Comparison of ENCODE assay signal across 9 cellular contexts in genomic region chr2:201642086-201642578, GRCh38. TPM values are rescaled to one million over a fixed set of nuclear protein-coding genes. Genes with fewer than 3 reads are reported as not detected.
DNase-seq lines count a peak whose midpoint lies in the region; ATAC-seq and TF ChIP-seq lines count a peak whose summit lies in the region.
"Had no signal": no experiment of that assay in that cellular context is flagged by ENCODE, and none has a peak within 500 bp of the region (broad histone marks: within the 10 kb centered on the region; RNA-seq: fewer than 3 reads in every experiment).

No MANE protein-coding gene starts in this region.

- no peak overlapping the region for H3K27ac ChIP-seq in iPS DF 6.9 (ENCODE audit: low read length)

- DNase-seq in H7 = no peak
- DNase-seq in NCI-H1092 treated with DMSO at 0.1 percent for 48 hours (lab: John Stamatoyannopoulos, UW) = peak; percentile 83
- no peak for DNase-seq in activated naive CD8-positive, alpha-beta T cell treated with anti-CD3 and anti-CD28 coated beads for 36 hours
- no peak for DNase-seq in iPS DF 6.9 (ENCODE audit: low read depth, low spot score)
- DNase-seq in D341Med (ENCODE audit: low spot score) = no peak
- DNase-seq in CD1c-positive myeloid dendritic cell (ENCODE audit: extremely low spot score) = no peak

- peak overlapping the region; percentile 85 for H3K4me3 ChIP-seq in H7 (ENCODE audit: insufficient read depth, low read depth, low read length)
- H3K4me3 ChIP-seq in iPS DF 6.9 (ENCODE audit: low read length) = peak overlapping the region; percentile 89; the same call in 1 of the 2 replicates

- no CpG with 5 or more reads among the region's 16 CpGs for WGBS in iPS DF 6.9 (ENCODE audit: insufficient coverage, insufficient read length)

- peak overlapping the region; percentile 90 for H3K4me3 Mint-ChIP-seq in activated naive CD8-positive, alpha-beta T cell treated with anti-CD3 and anti-CD28 coated beads for 36 hours
- peak overlapping the region; percentile 93 for H3K4me3 Mint-ChIP-seq in stimulated activated memory B cell treated with anti-CD40 and anti-IgM and Interleukin-4, amounts not matched to agents 10 μg/mL and 1 μg/mL and 100 μg/mL, for 72 hours

- ATAC-seq in GM18505 (IDR thresholded peaks at IDR 0.05; ENCODE audit: unreplicated experiment) = peak; percentile 35
- ATAC-seq in stimulated activated memory B cell treated with anti-CD40 and anti-IgM and Interleukin-4, amounts not matched to agents 10 μg/mL and 1 μg/mL and 100 μg/mL, for 72 hours = peak; percentile 75

- H3K9me3 Mint-ChIP-seq in activated naive CD8-positive, alpha-beta T cell treated with anti-CD3 and anti-CD28 coated beads for 36 hours = no peaks in the 10 kb centered on the region
- no peaks in the 10 kb centered on the region for H3K9me3 Mint-ChIP-seq in stimulated activated memory B cell treated with anti-CD40 and anti-IgM and Interleukin-4, amounts not matched to agents 10 μg/mL and 1 μg/mL and 100 μg/mL, for 72 hours

- H3K4me1 ChIP-seq in iPS DF 6.9 (ENCODE audit: control insufficient read depth, insufficient read depth, low read length) = no peaks in the 10 kb centered on the region

- no peaks in the 10 kb centered on the region for H3K9me3 ChIP-seq in iPS DF 6.9 (ENCODE audit: control insufficient read depth, insufficient read depth, low read length)

- no peak for TF ChIP-seq POLR2A in GM18505 (IDR thresholded peaks at IDR 0.05; ENCODE audit: borderline replicate concordance, extremely low read depth, insufficient read depth, insufficient read length)

- H3K36me3 Mint-ChIP-seq in activated naive CD8-positive, alpha-beta T cell treated with anti-CD3 and anti-CD28 coated beads for 36 hours = no peaks in the 10 kb centered on the region
- H3K36me3 Mint-ChIP-seq in stimulated activated memory B cell treated with anti-CD40 and anti-IgM and Interleukin-4, amounts not matched to agents 10 μg/mL and 1 μg/mL and 100 μg/mL, for 72 hours = no peaks in the 10 kb centered on the region

- H3K36me3 ChIP-seq in H7 (replicated peaks; ENCODE audit: control insufficient read depth, insufficient read depth, low read length) = peaks cover 7% of the 10 kb centered on the region
- H3K36me3 ChIP-seq in iPS DF 6.9 (ENCODE audit: control insufficient read depth, insufficient read depth, low read length) = peaks cover 3% of the 10 kb centered on the region; the same call in 1 of the 2 replicates

- H3K27me3 ChIP-seq in H7 (ENCODE audit: control insufficient read depth, insufficient read depth, low read length) = no peaks in the 10 kb centered on the region; the same call in 1 of the 2 replicates
- no peaks in the 10 kb centered on the region for H3K27me3 ChIP-seq in iPS DF 6.9 (ENCODE audit: control insufficient read depth, insufficient read depth, low read length)

- H3K27ac Mint-ChIP-seq in activated naive CD8-positive, alpha-beta T cell treated with anti-CD3 and anti-CD28 coated beads for 36 hours = peak overlapping the region; percentile 89
- H3K27ac Mint-ChIP-seq in stimulated activated memory B cell treated with anti-CD40 and anti-IgM and Interleukin-4, amounts not matched to agents 10 μg/mL and 1 μg/mL and 100 μg/mL, for 72 hours = peak overlapping the region; percentile 93

- H3K4me1 Mint-ChIP-seq in activated naive CD8-positive, alpha-beta T cell treated with anti-CD3 and anti-CD28 coated beads for 36 hours = peaks cover 7% of the 10 kb centered on the region
- peaks cover 13% of the 10 kb centered on the region for H3K4me1 Mint-ChIP-seq in stimulated activated memory B cell treated with anti-CD40 and anti-IgM and Interleukin-4, amounts not matched to agents 10 μg/mL and 1 μg/mL and 100 μg/mL, for 72 hours

- no peaks in the 10 kb centered on the region for H3K27me3 Mint-ChIP-seq in activated naive CD8-positive, alpha-beta T cell treated with anti-CD3 and anti-CD28 coated beads for 36 hours
- no peaks in the 10 kb centered on the region for H3K27me3 Mint-ChIP-seq in stimulated activated memory B cell treated with anti-CD40 and anti-IgM and Interleukin-4, amounts not matched to agents 10 μg/mL and 1 μg/mL and 100 μg/mL, for 72 hours

RNA-seq across cellular contexts. Expression of gene TMEM237, which starts 1.2 kb away (rescaled TPM):
- 29.0 and 32.5 TPM in 2 replicates for total RNA-seq in H7 (2014; rRNA removed; shearing (Covaris generic))
- total RNA-seq in activated naive CD8-positive, alpha-beta T cell treated with anti-CD3 and anti-CD28 coated beads for 36 hours = 10 to 100 TPM; 18.5 to 20.4 TPM

RNA-seq across cellular contexts. Expression of gene MPP4, which starts 56.3 kb away (rescaled TPM):
- not detected in 2 replicates for total RNA-seq in H7 (2014; rRNA removed; shearing (Covaris generic))
- not detected for total RNA-seq in activated naive CD8-positive, alpha-beta T cell treated with anti-CD3 and anti-CD28 coated beads for 36 hours
- total RNA-seq: activated CD8-positive, alpha-beta memory T cell treated with anti-CD3 and anti-CD28 coated beads for 36 hours had no signal
